Comparison of ENCODE assay signal across 19 cellular contexts in the genomic region with DNA sequence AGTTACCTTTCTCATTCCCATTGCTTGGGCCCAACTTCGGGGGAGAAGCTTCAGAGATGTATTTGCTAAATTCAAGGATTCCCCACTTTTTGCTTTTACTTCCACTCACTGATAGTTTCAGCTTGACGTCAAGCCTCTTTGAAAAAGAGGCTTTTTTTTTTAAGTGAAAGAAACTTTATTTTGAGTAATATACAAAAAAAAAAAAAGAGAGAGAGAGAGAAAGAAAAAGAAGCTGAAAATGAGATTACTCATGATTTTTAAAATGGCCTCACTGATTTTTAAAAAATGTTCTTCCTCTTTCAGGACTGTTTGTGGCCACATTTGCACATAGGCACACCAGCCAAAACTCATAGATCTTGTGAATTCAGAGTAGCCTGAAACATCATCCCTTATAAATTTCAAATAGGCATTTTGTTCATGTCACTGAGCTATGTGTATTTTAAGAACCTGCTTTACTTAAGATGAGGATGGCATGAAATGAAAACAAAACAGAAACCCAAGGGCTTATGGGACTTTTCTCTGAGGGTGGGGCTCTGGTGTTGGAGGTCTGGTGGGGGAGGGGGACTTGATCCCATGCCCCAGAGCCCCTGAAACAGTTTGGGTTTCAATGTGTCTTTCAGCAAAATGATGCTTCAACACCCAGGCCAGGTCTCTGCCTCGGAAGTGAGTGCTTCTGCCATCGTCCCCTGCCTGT. TPM values are rescaled to one million over a fixed set of nuclear protein-coding genes. Genes with fewer than 3 reads are reported as not detected.
DNase-seq lines count a peak whose midpoint lies in the region; ATAC-seq and TF ChIP-seq lines count a peak whose summit lies in the region.
"Had no signal": no experiment of that assay in that cellular context is flagged by ENCODE, and none has a peak within 500 bp of the region (broad histone marks: within the 10 kb centered on the region; RNA-seq: fewer than 3 reads in every experiment).

No MANE protein-coding gene starts in this region.

- peaks cover 54% of the 10 kb centered on the region for H3K79me2 ChIP-seq in GM23338 (replicated peaks; ENCODE audit: insufficient read depth)

- peaks cover 54% of the 10 kb centered on the region for H3K4me1 Mint-ChIP-seq in GM23338
- H3K4me1 Mint-ChIP-seq in activated B cell treated with CpG ODN at 0.5 μM for 24 hours, result peaks cover 20% of the 10 kb centered on the region
- peaks cover 5% of the 10 kb centered on the region for H3K4me1 Mint-ChIP-seq in memory B cell

- H3K4me3 ChIP-seq in GM23338, result no peak overlapping the region
- H3K4me3 ChIP-seq: vagina had no signal

- H3K27me3 ChIP-seq in GM23338 (ENCODE audit: insufficient read depth), result peaks cover 16% of the 10 kb centered on the region
- H3K27me3 ChIP-seq: vagina had no signal

- DNase-seq in SIG-M5 treated with dmso at 0.1 percent for 504 hours (lab: John Stamatoyannopoulos, UW; ENCODE audit: unreplicated experiment), result peak; percentile 64
- no peak for DNase-seq in SIG-M5 (lab: John Stamatoyannopoulos, UW)
- no peak for DNase-seq in GM23338 (ENCODE audit: low spot score)
- DNase-seq in activated B cell treated with CpG ODN at 0.5 μM for 24 hours, result no peak
- no peak for DNase-seq in memory B cell (ENCODE audit: low spot score in 2 of 2)
- no peak for DNase-seq in NCI-H748 treated with DMSO at 0.1 percent for 48 hours (lab: John Stamatoyannopoulos, UW)
- DNase-seq in ecto neural progenitor cell (ENCODE audit: low spot score), result no peak
- DNase-seq in effector CD8-positive, alpha-beta T cell (lab: John Stamatoyannopoulos, UW), result no peak
- DNase-seq: CD8-positive, alpha-beta memory T cell; EL; erythroblast; glutamatergic neuron; Karpas-422; NCI-H187 treated with DMSO at 0.1 percent for 48 hours; NCI-H82; occipital lobe had no signal

- H3K36me3 Mint-ChIP-seq in GM23338 (ENCODE audit: low read depth) (peaks cover 57% of the 10 kb centered on the region), activated B cell treated with CpG ODN at 0.5 μM for 24 hours (ENCODE audit: low read depth) (peaks cover 32% of the 10 kb centered on the region), memory B cell (no peaks in the 10 kb centered on the region)
- H3K36me3 Mint-ChIP-seq: CD8-positive, alpha-beta memory T cell had no signal

- H3K27ac Mint-ChIP-seq in GM23338 (0 out of 2 replicates have a peak overlapping the region, but pooled peaks have one; percentile 59), activated B cell treated with CpG ODN at 0.5 μM for 24 hours (peak overlapping the region; percentile 37), memory B cell (no peak overlapping the region)
- H3K27ac Mint-ChIP-seq: stimulated activated naive CD8-positive, alpha-beta T cell treated with anti-CD3 and anti-CD28 coated beads, Interleukin-15, Interleukin-2, amounts not matched to agents 100 ng/mL and 50 ng/mL, for 24 hours had no signal

- H3K27me3 Mint-ChIP-seq in GM23338 (ENCODE audit: insufficient read depth, low read depth, poor library complexity) (peaks cover 18% of the 10 kb centered on the region), activated B cell treated with CpG ODN at 0.5 μM for 24 hours (peaks cover 4% of the 10 kb centered on the region), memory B cell (peaks cover 5% of the 10 kb centered on the region)

- peaks cover 31% of the 10 kb centered on the region for H3K36me3 ChIP-seq in GM23338 (ENCODE audit: insufficient read depth)

- peaks cover 18% of the 10 kb centered on the region for H4K20me1 ChIP-seq in GM23338 (replicated peaks; ENCODE audit: insufficient read depth)

- CTCF ChIA-PET in activated B cell treated with CpG ODN at 0.5 μM for 24 hours (lab: Charles Lee), result no interaction called here

- no peak overlapping the region for H3K4me2 ChIP-seq in GM23338

- H3F3A ChIP-seq in GM23338 (replicated peaks; ENCODE audit: low read depth), result no peaks in the 10 kb centered on the region

- intact Hi-C loops in activated B cell treated with CpG ODN at 0.5 μM for 24 hours (cut with micrococcal nuclease), result no loop called here

- H3K4me3 Mint-ChIP-seq in GM23338 (no peak overlapping the region), activated B cell treated with CpG ODN at 0.5 μM for 24 hours (no peak overlapping the region), memory B cell (no peak overlapping the region)
- H3K4me3 Mint-ChIP-seq: CD8-positive, alpha-beta memory T cell; stimulated activated naive CD8-positive, alpha-beta T cell treated with anti-CD3 and anti-CD28 coated beads, Interleukin-15, Interleukin-2, amounts not matched to agents 100 ng/mL and 50 ng/mL, for 24 hours had no signal

- no peak overlapping the region for H2AFZ ChIP-seq in GM23338

- H3K9me3 Mint-ChIP-seq in GM23338 (no peaks in the 10 kb centered on the region), activated B cell treated with CpG ODN at 0.5 μM for 24 hours (no peaks in the 10 kb centered on the region), memory B cell (no peaks in the 10 kb centered on the region)
- H3K9me3 Mint-ChIP-seq: stimulated activated naive CD8-positive, alpha-beta T cell treated with anti-CD3 and anti-CD28 coated beads, Interleukin-15, Interleukin-2, amounts not matched to agents 100 ng/mL and 50 ng/mL, for 24 hours had no signal

- H3K27ac ChIP-seq in GM23338 (ENCODE audit: low read depth), result no peak overlapping the region
- H3K27ac ChIP-seq: vagina had no signal

- TF ChIP-seq CTCF in GM23338 (conservative IDR thresholded peaks at IDR 0.05; ENCODE audit: low read depth in 2 of 2) (no peak), activated B cell treated with CpG ODN at 0.5 μM for 24 hours (IDR thresholded peaks at IDR 0.05) (no peak)

- ATAC-seq in GM23338 (no peak), activated B cell treated with CpG ODN at 0.5 μM for 24 hours (ENCODE audit: low read depth) (no peak), memory B cell (ENCODE audit: low read depth) (peak; percentile 47)
- ATAC-seq: Right ventricle myocardium inferior had no signal

- peaks cover 51% of the 10 kb centered on the region for H3K4me1 ChIP-seq in GM23338 (ENCODE audit: insufficient read depth)

- POLR2A ChIA-PET in activated B cell treated with CpG ODN at 0.5 μM for 24 hours (lab: Charles Lee), result interaction anchor here (0.7 to 1.5 kb wide), 4 partner anchors 47 to 217 kb away, joined by 3 to 7 read pairs (median 4); no protein-coding TSS in a partner anchor

- no peaks in the 10 kb centered on the region for H3K9me2 ChIP-seq in GM23338 (ENCODE audit: insufficient read depth)

TF ChIP-seq in GM23338, 12 proteins besides CTCF, POLR2A, EP300 and RAD21 (continues in another document):
- TF ChIP-seq CREB1 (CRISPR knock-in tag; IDR thresholded peaks at IDR 0.05; ENCODE audit: low read depth), result no peak
- no peak for TF ChIP-seq JUNB (IDR thresholded peaks at IDR 0.05; ENCODE audit: unreplicated experiment)
- TF ChIP-seq EZH2 (IDR thresholded peaks at IDR 0.05; ENCODE audit: low read depth, unreplicated experiment), result no peak

RNA-seq across cellular contexts. Expression of gene ATF3, which starts 6.0 kb away (rescaled TPM):
- total RNA-seq in GM23338 (2014; rRNA removed; shearing (Covaris generic)), result 17.2 and 19.3 TPM in 2 replicates
- polyA plus RNA-seq in GM23338 (2016; fragmentation: Nextera tagmentation; extraction: Ambion mirVana), result 12.6 and 16.2 TPM in 2 replicates
- total RNA-seq in activated B cell treated with CpG ODN at 0.5 μM for 24 hours, result 13.1 and 16.8 TPM in 2 replicates
- polyA plus RNA-seq: CD8-positive, alpha-beta memory T cell had no signal
